Comparison of ENCODE assay signal across 11 cellular contexts in genomic region chr3:152644478-152644877, GRCh38.
"Had no signal": no experiment of that assay in that cellular context is flagged by ENCODE, and none has a peak within 500 bp of the region (broad histone marks: within the 10 kb centered on the region; RNA-seq: fewer than 3 reads in every experiment).

No MANE protein-coding gene starts in this region.

- H3K4me1 ChIP-seq: HAP-1 had no signal

- H3K27ac ChIP-seq: GM23248 had no signal

- H3K4me3 Mint-ChIP-seq: GM23338, H9, HFFc6 had no signal

- H3K4me2 ChIP-seq: GM23338 had no signal

- H3K36me3 ChIP-seq: HAP-1 had no signal

- ATAC-seq: GM23338, HCT116 had no signal

- H3K27ac Mint-ChIP-seq: GM23338, H9, HFFc6 had no signal

- H2AFZ ChIP-seq: GM23248, GM23338 had no signal

- FAIRE-seq: H1, H54 had no signal

- H3K4me3 ChIP-seq: GM23248, GM23338, HAP-1 had no signal

- H3K9me3 ChIP-seq: HAP-1 had no signal

- H3K9ac ChIP-seq: GM23248 had no signal

- DNase-seq: GM23248, GOT3, H7, H9, HCEC 1CT, HFFc6 had no signal
